Comparison of ENCODE assay signal across 22 cellular contexts in genomic region chr11:120098503-120099054, GRCh38. TPM values are rescaled to one million over a fixed set of nuclear protein-coding genes. Genes with fewer than 3 reads are reported as not detected.
A peak's percentile ranks its signal among the peaks of the same experiment; 100 is the strongest.
DNase-seq lines count a peak whose midpoint lies in the region; ATAC-seq and TF ChIP-seq lines count a peak whose summit lies in the region.
"Had no signal": no experiment of that assay in that cellular context is flagged by ENCODE, and none has a peak within 500 bp of the region (broad histone marks: within the 10 kb centered on the region; RNA-seq: fewer than 3 reads in every experiment).

No MANE protein-coding gene starts in this region.

- no peaks in the 10 kb centered on the region for H3K9me3 ChIP-seq in spleen

- CTCF ChIA-PET in activated CD4-positive, alpha-beta memory T cell treated with anti-CD3 and anti-CD28 coated beads for 36 hours (lab: Charles Lee) = no interaction called here

- WGBS in spleen, 5 donors = 79 to 91% (median 84%) methylated on average over 13 to 15 of the region's 15 CpGs

- H3K4me3 ChIP-seq in spleen = no peak overlapping the region
- H3K4me3 ChIP-seq: GM23338 had no signal

- ATAC-seq in esophagus mucosa = peak; percentile 14
- no peak for ATAC-seq in stimulated activated memory B cell treated with anti-CD40 and anti-IgM and Interleukin-4, amounts not matched to agents 10 μg/mL and 1 μg/mL and 100 μg/mL, for 72 hours
- ATAC-seq in HG02623 (IDR thresholded peaks at IDR 0.05; ENCODE audit: unreplicated experiment) = no peak
- ATAC-seq: HCT116, PC-3 had no signal

- no peaks in the 10 kb centered on the region for H3K36me3 ChIP-seq in spleen

- intact Hi-C loops in spleen (cut with DNase I; ENCODE audit: low total_unique reads) = no loop called here
- intact Hi-C loops in activated CD4-positive, alpha-beta memory T cell treated with anti-CD3 and anti-CD28 coated beads for 36 hours (cut with micrococcal nuclease) = no loop called here

- no peak overlapping the region for H3K27ac Mint-ChIP-seq in stimulated activated memory B cell treated with anti-CD40 and anti-IgM and Interleukin-4, amounts not matched to agents 10 μg/mL and 1 μg/mL and 100 μg/mL, for 72 hours
- no peak overlapping the region for H3K27ac Mint-ChIP-seq in activated CD4-positive, alpha-beta memory T cell treated with anti-CD3 and anti-CD28 coated beads for 36 hours
- H3K27ac Mint-ChIP-seq: CD14-positive monocyte, GM23338 had no signal

- no peaks in the 10 kb centered on the region for H3K4me1 ChIP-seq in spleen

- no peaks in the 10 kb centered on the region for H3K36me3 Mint-ChIP-seq in stimulated activated memory B cell treated with anti-CD40 and anti-IgM and Interleukin-4, amounts not matched to agents 10 μg/mL and 1 μg/mL and 100 μg/mL, for 72 hours
- H3K36me3 Mint-ChIP-seq in activated CD4-positive, alpha-beta memory T cell treated with anti-CD3 and anti-CD28 coated beads for 36 hours = no peaks in the 10 kb centered on the region
- H3K36me3 Mint-ChIP-seq: CD14-positive monocyte had no signal

- TF ChIP-seq CTCF in spleen (IDR thresholded peaks at IDR 0.05 in 8 of 11, conservative IDR thresholded peaks at IDR 0.05 in 3 of 11) = no peak

- DNase-seq in NCI-H1092 treated with DMSO at 0.1 percent for 48 hours (lab: John Stamatoyannopoulos, UW) (peak; percentile 11), NCI-H1092 (lab: John Stamatoyannopoulos, UW) (no peak), NCI-H524 (lab: John Stamatoyannopoulos, UW) (peak; percentile 80 to 92), spleen (peak; percentile 41)
- no peak for DNase-seq in activated CD4-positive, alpha-beta memory T cell treated with anti-CD3 and anti-CD28 coated beads for 36 hours
- DNase-seq: 8988T, DMS 273 treated with DMSO at 0.1 percent for 48 hours, GDM1, MM.1S, NCI-H1105 treated with DMSO at 0.1 percent for 48 hours, NCI-H2107, NCI-H226, NCI-H774, PC-3, RPMI8226 had no signal

- H3K27me3 Mint-ChIP-seq in stimulated activated memory B cell treated with anti-CD40 and anti-IgM and Interleukin-4, amounts not matched to agents 10 μg/mL and 1 μg/mL and 100 μg/mL, for 72 hours = peaks cover 40% of the 10 kb centered on the region
- peaks cover 6% of the 10 kb centered on the region for H3K27me3 Mint-ChIP-seq in activated CD4-positive, alpha-beta memory T cell treated with anti-CD3 and anti-CD28 coated beads for 36 hours

- H3K4me1 Mint-ChIP-seq in stimulated activated memory B cell treated with anti-CD40 and anti-IgM and Interleukin-4, amounts not matched to agents 10 μg/mL and 1 μg/mL and 100 μg/mL, for 72 hours = no peaks in the 10 kb centered on the region
- no peaks in the 10 kb centered on the region for H3K4me1 Mint-ChIP-seq in activated CD4-positive, alpha-beta memory T cell treated with anti-CD3 and anti-CD28 coated beads for 36 hours (ENCODE audit: low read depth)
- H3K4me1 Mint-ChIP-seq: CD14-positive monocyte had no signal

- TF ChIP-seq POLR2A in spleen (IDR thresholded peaks at IDR 0.05) = no peak

- POLR2A ChIA-PET in activated CD4-positive, alpha-beta memory T cell treated with anti-CD3 and anti-CD28 coated beads for 36 hours (lab: Charles Lee) = no interaction called here

- H3K27me3 ChIP-seq in spleen (replicated peaks in 1 of 7) = peaks cover 0 to 56% (median 0%) of the 10 kb centered on the region in 7 donors

- no peak overlapping the region for H3K4me3 Mint-ChIP-seq in stimulated activated memory B cell treated with anti-CD40 and anti-IgM and Interleukin-4, amounts not matched to agents 10 μg/mL and 1 μg/mL and 100 μg/mL, for 72 hours
- no peak overlapping the region for H3K4me3 Mint-ChIP-seq in activated CD4-positive, alpha-beta memory T cell treated with anti-CD3 and anti-CD28 coated beads for 36 hours
- H3K4me3 Mint-ChIP-seq: CD14-positive monocyte, GM23338 had no signal

- no peaks in the 10 kb centered on the region for H3K9me3 Mint-ChIP-seq in stimulated activated memory B cell treated with anti-CD40 and anti-IgM and Interleukin-4, amounts not matched to agents 10 μg/mL and 1 μg/mL and 100 μg/mL, for 72 hours
- no peaks in the 10 kb centered on the region for H3K9me3 Mint-ChIP-seq in activated CD4-positive, alpha-beta memory T cell treated with anti-CD3 and anti-CD28 coated beads for 36 hours
- H3K9me3 Mint-ChIP-seq: GM23338 had no signal

- no peak overlapping the region for H3K27ac ChIP-seq in spleen

RNA-seq across cellular contexts. Expression of gene TRIM29, which starts 39.3 kb away (rescaled TPM):
- total RNA-seq in esophagus mucosa (1,294 TPM), spleen (1 to 10 TPM in 2 of 7 donors, under 1 TPM in 1, not detected in 4; 0.81 to 2.0 (median 1.2) TPM)
- under 1 TPM; 0.03 to 0.64 (median 0.20) TPM for polyA plus RNA-seq in spleen
- total RNA-seq in activated CD4-positive, alpha-beta memory T cell treated with anti-CD3 and anti-CD28 coated beads for 36 hours = not detected
- total RNA-seq: LHCN-M2 had no signal
- polyA plus RNA-seq: CD14-positive monocyte, GM23338 had no signal

Comparison
In these comparisons a context has a peak if more than half of its experiments do, and no peak if none do; other contexts are left out.
1. DNase-seq: peak in NCI-H1092 treated with DMSO at 0.1 percent for 48 hours (single experiment), NCI-H524 (2 of 2) and spleen (single experiment); none in NCI-H1092 (single experiment) and activated CD4-positive, alpha-beta memory T cell treated with anti-CD3 and anti-CD28 coated beads for 36 hours (single experiment).
2. RNA of gene TRIM29, which starts 39.3 kb away (total RNA-seq): 1,294 TPM in esophagus mucosa (single experiment); 0.81 to 2.0 TPM in spleen and not detected in activated CD4-positive, alpha-beta memory T cell treated with anti-CD3 and anti-CD28 coated beads for 36 hours; every median in the first group is over 100 times any median in the second.